In the genomic region with DNA sequence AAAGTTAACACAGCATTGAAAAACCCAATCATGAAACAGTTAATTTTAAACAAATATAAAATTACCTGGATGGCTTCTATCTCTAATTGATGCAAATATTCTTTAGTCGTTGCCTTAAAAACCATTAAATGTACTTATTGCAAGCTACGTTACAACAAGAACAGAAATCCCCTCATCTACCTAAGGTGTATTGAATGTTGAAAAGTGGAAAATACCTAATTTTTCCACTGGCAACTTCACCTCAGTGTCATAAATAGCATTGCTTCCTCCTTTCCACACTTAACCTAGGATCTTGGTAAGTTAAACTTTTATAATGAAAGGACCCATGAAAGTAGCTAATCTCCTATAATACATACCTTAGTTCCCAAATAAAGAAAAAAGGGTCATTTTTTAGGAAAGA, we compare ENCODE assay signal across 23 cellular contexts. TPM values are rescaled to one million over a fixed set of nuclear protein-coding genes. Genes with fewer than 3 reads are reported as not detected.
A peak's percentile ranks its signal among the peaks of the same experiment; 100 is the strongest.
DNase-seq lines count a peak whose midpoint lies in the region; ATAC-seq, FAIRE-seq and TF ChIP-seq lines count a peak whose summit lies in the region.
"Had no signal": no experiment of that assay in that cellular context is flagged by ENCODE, and none has a peak within 500 bp of the region (broad histone marks: within the 10 kb centered on the region; RNA-seq: fewer than 3 reads in every experiment).

No MANE protein-coding gene starts in this region.

- peaks cover 53% of the 10 kb centered on the region for H3K36me3 ChIP-seq in OCI-LY1 (ENCODE audit: insufficient read depth, low read length)
- peaks cover 63% of the 10 kb centered on the region for H3K36me3 ChIP-seq in K562 (ENCODE audit: control insufficient read depth, insufficient read depth, low read length)

- intact Hi-C loops in K562 (cut with micrococcal nuclease) (no loop called here), posterior vena cava (cut with DNase I) (no loop called here)

- no peak for TF ChIP-seq RAD21 in K562 (CRISPR knock-in tag; conservative IDR thresholded peaks at IDR 0.05 in 1 of 2, IDR thresholded peaks at IDR 0.05 in 1 of 2)

- no peak for TF ChIP-seq CTCF in OCI-LY1 (IDR thresholded peaks at IDR 0.05; ENCODE audit: low read length)
- no peak for TF ChIP-seq CTCF in K562 (IDR thresholded peaks at IDR 0.05 in 2 of 3, conservative IDR thresholded peaks at IDR 0.05 in 1 of 3; ENCODE audit: insufficient read depth in 2 of 3, low read depth in 1 of 3, low read length in 3 of 3)
- TF ChIP-seq CTCF in fibroblast of the aortic adventitia (IDR thresholded peaks at IDR 0.05; ENCODE audit: insufficient read depth, low read length): no peak

- WGBS in K562 (ENCODE audit: insufficient coverage, low coverage, missing lambda C conversion rate): 65% methylated on average over 2 of the region's 2 CpGs

- H3K4me3 ChIP-seq in OCI-LY1 (ENCODE audit: low read depth, low read length, poor library complexity, severe bottlenecking): no peak overlapping the region
- no peak overlapping the region for H3K4me3 ChIP-seq in K562
- H3K4me3 ChIP-seq in fibroblast of the aortic adventitia (ENCODE audit: low read depth, low read length): no peak overlapping the region
- H3K4me3 ChIP-seq: BLaER1, GM12878, SK-N-MC had no signal

- no peaks in the 10 kb centered on the region for H4K20me1 ChIP-seq in OCI-LY1 (ENCODE audit: insufficient read depth, low read length)
- 0 out of 2 replicates have a peak, but pooled peaks cover 3% of the 10 kb centered on the region for H4K20me1 ChIP-seq in K562 (replicated peaks; ENCODE audit: control insufficient read depth, insufficient read depth, low read length)

- H3K27me3 ChIP-seq in OCI-LY1 (ENCODE audit: insufficient read depth, low read length): no peaks in the 10 kb centered on the region
- no peaks in the 10 kb centered on the region for H3K27me3 ChIP-seq in K562 (ENCODE audit: control insufficient read depth in 2 of 2, insufficient read depth in 2 of 2, low read length in 2 of 2)
- H3K27me3 ChIP-seq: BLaER1 had no signal

- no peak for ATAC-seq in K562
- ATAC-seq: GM12878, HepG2 had no signal

- CTCF ChIA-PET in K562 (lab: Yijun Ruan, JAX; ENCODE audit: low intra/inter-chr PET ratio): no interaction called here

- POLR2A ChIA-PET in K562 (lab: Yijun Ruan, JAX): interaction anchor here (1.4 to 2.2 kb wide), 2 partner anchors 21 to 43 kb away, joined by 4 to 8 read pairs; no protein-coding TSS in a partner anchor

- H2AFZ ChIP-seq in OCI-LY1 (ENCODE audit: low read length): no peak overlapping the region
- no peak overlapping the region for H2AFZ ChIP-seq in K562 (ENCODE audit: low read depth, low read length)

- H3F3A ChIP-seq in OCI-LY1 (ENCODE audit: insufficient read depth, low read length): peaks cover 26% of the 10 kb centered on the region

- in situ Hi-C loops in K562 (cut with MboI): no loop called here

- DNase-seq in K562 (ENCODE audit: extremely low read depth in 1 of 4, low spot score in 3 of 4) (no peak), fibroblast of the aortic adventitia (ENCODE audit: low read depth) (peak; percentile 33), COR-L47 (lab: John Stamatoyannopoulos, UW) (no peak), erythroblast (lab: John Stamatoyannopoulos, UW) (no peak), D341Med (ENCODE audit: low spot score) (no peak), posterior vena cava (ENCODE audit: low spot score) (no peak)
- DNase-seq: CD4-positive, alpha-beta T cell; GDM1; MM.1S; NCI-H2029; NCI-H446 treated with DMSO at 0.1 percent for 48 hours; NCI-H526; NCI-H82; NK-92 treated with Interleukin-12 subunit alpha and Interleukin-12 subunit beta, amount 100 ng/mL, for 24 hours; SIG-M5; SW 1271 had no signal

- H3K4me2 ChIP-seq in OCI-LY1 (ENCODE audit: low read length) (no peak overlapping the region), K562 (ENCODE audit: insufficient read depth, low read length) (no peak overlapping the region)
- H3K4me2 ChIP-seq: BLaER1 had no signal

- FAIRE-seq in G401.6 (lab: Jason Lieb, UNC): peak; percentile 73
- no peak for FAIRE-seq in K562 (lab: Jason Lieb, UNC)
- FAIRE-seq: GM12878, HepG2 had no signal

- H3K79me2 ChIP-seq in OCI-LY1 (ENCODE audit: insufficient read depth, low read length): peaks cover 22% of the 10 kb centered on the region
- peaks cover 59% of the 10 kb centered on the region for H3K79me2 ChIP-seq in K562 (ENCODE audit: control insufficient read depth, insufficient read depth, low read length)

- H3K27ac ChIP-seq in OCI-LY1 (ENCODE audit: low read depth, low read length, poor library complexity, severe bottlenecking): peak overlapping the region; percentile 34
- H3K27ac ChIP-seq in K562 (ENCODE audit: extremely low read depth, low read depth, low read length): peak overlapping the region; percentile 95; the same call in 1 of the 3 replicates
- H3K27ac ChIP-seq: BLaER1, RWPE1, SK-N-MC had no signal

- H3K9me2 ChIP-seq in OCI-LY1 (ENCODE audit: low read depth, low read length): no peaks in the 10 kb centered on the region

- TF ChIP-seq EP300 in K562 (IDR thresholded peaks at IDR 0.05; ENCODE audit: low read length): no peak

- H3K9me3 ChIP-seq in OCI-LY1 (ENCODE audit: low read length) (no peaks in the 10 kb centered on the region), K562 (replicated peaks; ENCODE audit: control insufficient read depth, insufficient read depth, low read depth, low read length) (no peaks in the 10 kb centered on the region)
- H3K9me3 ChIP-seq: BLaER1 had no signal

- H3K4me1 ChIP-seq in OCI-LY1 (ENCODE audit: insufficient read depth, low read length, severe bottlenecking) (peaks cover 34% of the 10 kb centered on the region), K562 (replicated peaks in 1 of 2; ENCODE audit: control insufficient read depth in 2 of 2, insufficient read depth in 2 of 2, low read length in 2 of 2) (peaks cover 25 to 48% of the 10 kb centered on the region in 2 experiments)

- no peaks in the 10 kb centered on the region for H3K9me1 ChIP-seq in K562 (ENCODE audit: control insufficient read depth, insufficient read depth, low read length)

- TF ChIP-seq POLR2A in K562 (conservative IDR thresholded peaks at IDR 0.05): no peak
- TF ChIP-seq POLR2A in erythroblast (IDR thresholded peaks at IDR 0.05; ENCODE audit: low read length): no peak

- BruUV-seq in K562 (replicated peaks; lab: Mats Ljungman, UMichigan): no TSS peak

- H3K9ac ChIP-seq in OCI-LY1 (ENCODE audit: low read length): no peak overlapping the region
- peak overlapping the region in 1 of 2 experiments; percentile 92; a peak in 1 of 4 replicates for H3K9ac ChIP-seq in K562 (ENCODE audit: insufficient read depth in 1 of 2, low read depth in 2 of 2, low read length in 2 of 2)
- H3K9ac ChIP-seq: BLaER1 had no signal

TF ChIP-seq in K562, 482 proteins besides CTCF, POLR2A, EP300 and RAD21 (continues in another document):
- no peak for TF ChIP-seq RBM25 (IDR thresholded peaks at IDR 0.05; ENCODE audit: low read depth, low read length, severe bottlenecking)
- TF ChIP-seq, protein P1, sequence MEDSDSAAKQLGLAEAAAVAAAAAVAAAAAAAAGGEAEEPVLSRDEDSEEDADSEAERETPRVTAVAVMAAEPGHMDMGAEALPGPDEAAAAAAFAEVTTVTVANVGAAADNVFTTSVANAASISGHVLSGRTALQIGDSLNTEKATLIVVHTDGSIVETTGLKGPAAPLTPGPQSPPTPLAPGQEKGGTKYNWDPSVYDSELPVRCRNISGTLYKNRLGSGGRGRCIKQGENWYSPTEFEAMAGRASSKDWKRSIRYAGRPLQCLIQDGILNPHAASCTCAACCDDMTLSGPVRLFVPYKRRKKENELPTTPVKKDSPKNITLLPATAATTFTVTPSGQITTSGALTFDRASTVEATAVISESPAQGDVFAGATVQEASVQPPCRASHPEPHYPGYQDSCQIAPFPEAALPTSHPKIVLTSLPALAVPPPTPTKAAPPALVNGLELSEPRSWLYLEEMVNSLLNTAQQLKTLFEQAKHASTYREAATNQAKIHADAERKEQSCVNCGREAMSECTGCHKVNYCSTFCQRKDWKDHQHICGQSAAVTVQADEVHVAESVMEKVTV (CRISPR knock-in tag; IDR thresholded peaks at IDR 0.05): no peak
- TF ChIP-seq ZNF146 (CRISPR knock-in tag; IDR thresholded peaks at IDR 0.05; ENCODE audit: unreplicated experiment): no peak
- TF ChIP-seq RBM14 (IDR thresholded peaks at IDR 0.05; ENCODE audit: borderline replicate concordance, insufficient read depth, low read depth, low read length): no peak
- TF ChIP-seq SRF (CRISPR knock-in tag; IDR thresholded peaks at IDR 0.05): no peak
- no peak for TF ChIP-seq POLR3A (IDR thresholded peaks at IDR 0.05; ENCODE audit: borderline replicate concordance, extremely low read depth, insufficient read depth, insufficient read length)
- TF ChIP-seq, protein P2, sequence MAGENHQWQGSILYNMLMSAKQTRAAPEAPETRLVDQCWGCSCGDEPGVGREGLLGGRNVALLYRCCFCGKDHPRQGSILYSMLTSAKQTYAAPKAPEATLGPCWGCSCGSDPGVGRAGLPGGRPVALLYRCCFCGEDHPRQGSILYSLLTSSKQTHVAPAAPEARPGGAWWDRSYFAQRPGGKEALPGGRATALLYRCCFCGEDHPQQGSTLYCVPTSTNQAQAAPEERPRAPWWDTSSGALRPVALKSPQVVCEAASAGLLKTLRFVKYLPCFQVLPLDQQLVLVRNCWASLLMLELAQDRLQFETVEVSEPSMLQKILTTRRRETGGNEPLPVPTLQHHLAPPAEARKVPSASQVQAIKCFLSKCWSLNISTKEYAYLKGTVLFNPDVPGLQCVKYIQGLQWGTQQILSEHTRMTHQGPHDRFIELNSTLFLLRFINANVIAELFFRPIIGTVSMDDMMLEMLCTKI (IDR thresholded peaks at IDR 0.05; ENCODE audit: partially characterized antibody): no peak

RNA-seq across cellular contexts. Expression of a gene that starts 5.4 kb away (rescaled TPM):
- total RNA-seq in K562 (2011; cell fraction: chromatin; rRNA removed; ENCODE audit: low replicate concordance): 90.8 and 102 TPM in 2 replicates
- total RNA-seq in K562 (2011; cell fraction: nucleolus; rRNA removed): 107 and 116 TPM in 2 replicates
- total RNA-seq in K562 (2011; cell fraction: nucleoplasm; rRNA removed): 70.0 and 72.2 TPM in 2 replicates
- total RNA-seq in K562 (2014; rRNA removed): 124 and 128 TPM in 2 replicates
- 47.2 and 53.9 TPM in 2 replicates for total RNA-seq in K562 (2014; rRNA removed; fragmentation: Illumina TruSeq; extraction: Trizol)
- total RNA-seq in K562 (2015; rRNA removed; fragmentation: Illumina TruSeq; extraction: Trizol): 35.6 and 36.3 TPM in 2 replicates
- total RNA-seq in K562 (2021): 131 and 156 TPM in 2 replicates
- polyA plus RNA-seq in K562 (2011; rRNA removed): 62.1 and 67.7 TPM in 2 replicates
- 70.5 and 81.1 TPM in 2 replicates for polyA plus RNA-seq in K562 (2011; cell fraction: cytosol; rRNA removed)
- 121 and 179 TPM in 2 replicates for polyA plus RNA-seq in K562 (2011; cell fraction: nucleus; rRNA removed)
- 105 and 115 TPM in 2 replicates for polyA plus RNA-seq in K562 (2012)
- 70.7 and 71.9 TPM in 2 replicates for polyA plus RNA-seq in K562 (2014; fragmentation: Illumina TruSeq; extraction: Trizol)
- polyA plus RNA-seq in K562 (2014; fragmentation: Nextera tagmentation; extraction: Ambion mirVana): 10 to 100 TPM; 21.3 to 22.4 TPM
- 118 and 142 TPM in 2 replicates for polyA plus RNA-seq in K562 (2014; rRNA removed)
- 20.1 and 28.5 TPM in 2 replicates for polyA minus RNA-seq in K562 (2011; rRNA and poly(A)+ RNA removed)
- 39.4 and 64.1 TPM in 2 replicates for polyA minus RNA-seq in K562 (2011; cell fraction: cytosol; rRNA and poly(A)+ RNA removed)
- 113 and 146 TPM in 2 replicates for polyA minus RNA-seq in K562 (2011; cell fraction: nucleus; rRNA and poly(A)+ RNA removed)
- 40.9 and 145 TPM in 2 replicates for total RNA-seq in fibroblast of the aortic adventitia (ENCODE audit: low replicate concordance)
- 10 to 100 TPM; 32.4 to 40.4 TPM for total RNA-seq in posterior vena cava
